ENCODE assay signal across 8 cellular contexts in genomic region chr9:89605181-89606048, GRCh38. TPM values are rescaled to one million over a fixed set of nuclear protein-coding genes. Genes with fewer than 3 reads are reported as not detected.
DNase-seq lines count a peak whose midpoint lies in the region; ATAC-seq and TF ChIP-seq lines count a peak whose summit lies in the region.

No MANE protein-coding gene starts in this region.

- DNase-seq in GM10266 (ENCODE audit: extremely low spot score) (peak; percentile 58), MG63 (peak; percentile 37), mesendoderm (peak; percentile 77), SW 1271 (lab: John Stamatoyannopoulos, UW) (no peak)
- peak; percentile 66 for DNase-seq in activated CD8-positive, alpha-beta memory T cell treated with anti-CD3 and anti-CD28 coated beads, Interleukin-2, amount 50 U/mL, for 4 hours
- DNase-seq in stimulated activated CD8-positive, alpha-beta memory T cell treated with anti-CD3 and anti-CD28 coated beads, Interleukin-12 subunit alpha, Interleukin-12 subunit beta, amount 100 ng/mL, for 4 hours (ENCODE audit: low read depth) = peak; percentile 47

- H3K4ac ChIP-seq in mesendoderm (ENCODE audit: low read depth, low read length) = peak overlapping the region; percentile 25

- no peak overlapping the region for H4K5ac ChIP-seq in mesendoderm (ENCODE audit: low read length)

- H2BK120ac ChIP-seq in mesendoderm (ENCODE audit: low read depth, low read length) = no peak overlapping the region

- H3K56ac ChIP-seq in mesendoderm (ENCODE audit: low read length) = peak overlapping the region; percentile 88

- H3K9me3 ChIP-seq in MG63 = no peaks in the 10 kb centered on the region
- no peaks in the 10 kb centered on the region for H3K9me3 ChIP-seq in endocrine pancreas (ENCODE audit: control insufficient read depth, low read length)

- no peaks in the 10 kb centered on the region for H3K36me3 ChIP-seq in MG63
- H3K36me3 ChIP-seq in endocrine pancreas (ENCODE audit: control insufficient read depth, insufficient read depth, low read length) = no peaks in the 10 kb centered on the region
- no peaks in the 10 kb centered on the region for H3K36me3 ChIP-seq in mesendoderm (ENCODE audit: control insufficient read depth, insufficient read depth, low read length)

- H3K9ac ChIP-seq in endocrine pancreas (ENCODE audit: control insufficient read depth, insufficient read depth, low read length) (peak overlapping the region; percentile 90), mesendoderm (ENCODE audit: low read length) (peak overlapping the region; percentile 88)

- H2AK5ac ChIP-seq in mesendoderm (ENCODE audit: low read length) = no peak overlapping the region

- peaks cover 2% of the 10 kb centered on the region for H3K79me1 ChIP-seq in mesendoderm (ENCODE audit: low read length)

- H3K27me3 ChIP-seq in MG63 (0 out of 2 replicates have a peak, but pooled peaks cover 2% of the 10 kb centered on the region), endocrine pancreas (ENCODE audit: control insufficient read depth, insufficient read depth, low read length) (no peaks in the 10 kb centered on the region), mesendoderm (ENCODE audit: insufficient read depth, low read length, poor library complexity) (no peaks in the 10 kb centered on the region)

- H2BK15ac ChIP-seq in mesendoderm (replicated peaks; ENCODE audit: low read depth) = no peak overlapping the region

- whole genome bisulfite sequencing in mesendoderm (ENCODE audit: extremely low coverage, insufficient coverage, low lambda C conversion rate) = no CpG with 5 or more reads among the region's 85 CpGs

- H3K4me3 ChIP-seq in MG63 = peak overlapping the region; percentile 39
- H3K4me3 ChIP-seq in endocrine pancreas (ENCODE audit: control insufficient read depth, insufficient read depth, low read length) = no peak overlapping the region
- peak overlapping the region; percentile 73 for H3K4me3 ChIP-seq in mesendoderm (ENCODE audit: low read length)

- H3K18ac ChIP-seq in mesendoderm (ENCODE audit: low read length) = peak overlapping the region; percentile 13

- peak; percentile 7 for TF ChIP-seq CTCF in GM10266 (IDR thresholded peaks at IDR 0.05; ENCODE audit: control insufficient read depth, insufficient read depth, low read depth, missing control alignments)

- H3K4me1 ChIP-seq in endocrine pancreas (ENCODE audit: control insufficient read depth, insufficient read depth, low read length) (peaks cover 6% of the 10 kb centered on the region), mesendoderm (ENCODE audit: control insufficient read depth, low read depth, low read length) (peaks cover 2% of the 10 kb centered on the region)

- H2BK5ac ChIP-seq in mesendoderm (ENCODE audit: low read length) = no peak overlapping the region

- H3K4me2 ChIP-seq in mesendoderm (ENCODE audit: low read length) = peak overlapping the region; percentile 89

- no peak overlapping the region for H4K8ac ChIP-seq in mesendoderm (ENCODE audit: low read depth, low read length)

- peak overlapping the region; percentile 55 for H3K23ac ChIP-seq in mesendoderm (ENCODE audit: low read length)

- ATAC-seq in HG03159 (IDR thresholded peaks at IDR 0.05; ENCODE audit: unreplicated experiment) = no peak

- peak overlapping the region; percentile 1 for H3K27ac ChIP-seq in mesendoderm (ENCODE audit: low read depth, low read length)

- H3K79me2 ChIP-seq in mesendoderm (ENCODE audit: control insufficient read depth, insufficient read depth, low read length) = no peaks in the 10 kb centered on the region

RNA-seq across cellular contexts. Expression of gene GADD45G, which starts 0.6 kb away (rescaled TPM):
- total RNA-seq in MG63 (2014; rRNA removed; shearing (Covaris generic); ENCODE audit: low replicate concordance) = 3.5 TPM in 1 of 2 replicates, not detected in the other
- 2.0 TPM for polyA plus RNA-seq in mesendoderm (2013, experiment 1 of 2)
- 2.2 TPM for polyA plus RNA-seq in mesendoderm (2013, experiment 2 of 2)

Comparison
In these comparisons a context has a peak if more than half of its experiments do, and no peak if none do; other contexts are left out.
1. DNase-seq: peak in GM10266 (single experiment), MG63 (single experiment), activated CD8-positive, alpha-beta memory T cell treated with anti-CD3 and anti-CD28 coated beads, Interleukin-2, amount 50 U/mL, for 4 hours (single experiment), mesendoderm (single experiment) and stimulated activated CD8-positive, alpha-beta memory T cell treated with anti-CD3 and anti-CD28 coated beads, Interleukin-12 subunit alpha, Interleukin-12 subunit beta, amount 100 ng/mL, for 4 hours (single experiment); none in SW 1271 (0 of 2).